14 cellular contexts compared by ENCODE assay signal in the genomic region with DNA sequence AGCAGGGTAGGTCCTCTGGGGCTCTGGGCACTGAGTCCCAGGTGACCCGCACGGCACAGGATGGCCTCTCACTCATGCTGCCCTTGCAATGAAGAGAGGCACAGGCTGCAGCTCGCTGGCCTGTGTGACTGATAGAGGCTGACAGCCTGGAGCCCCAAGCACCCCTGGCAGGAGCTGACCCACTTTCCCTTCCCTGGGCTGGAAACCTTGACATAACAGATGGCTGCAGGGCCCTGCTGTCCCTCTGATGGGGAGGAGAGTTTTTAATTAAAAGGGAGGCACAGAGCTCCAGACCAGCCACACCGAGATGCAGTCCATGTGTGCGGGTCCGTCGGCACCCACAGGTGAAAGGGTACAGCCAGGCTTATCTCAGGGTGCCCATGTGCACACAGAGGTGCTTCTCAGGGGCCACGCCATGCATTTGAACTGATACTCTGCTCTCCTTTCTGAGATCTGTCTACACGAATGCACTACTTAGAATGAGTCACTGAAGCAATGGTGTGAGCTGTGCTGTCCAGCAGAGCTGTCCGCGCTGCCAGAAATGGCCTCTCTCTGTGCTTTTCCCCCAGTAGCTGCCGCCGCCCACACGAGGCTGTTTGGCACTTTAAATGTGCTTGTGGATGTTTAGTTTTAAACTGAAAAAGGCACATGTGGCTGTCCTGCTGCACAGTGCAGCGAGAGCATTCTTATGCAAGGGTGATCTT.
A peak's percentile ranks its signal among the peaks of the same experiment; 100 is the strongest.
DNase-seq lines count a peak whose midpoint lies in the region; ATAC-seq and TF ChIP-seq lines count a peak whose summit lies in the region.
"Had no signal": no experiment of that assay in that cellular context is flagged by ENCODE, and none has a peak within 500 bp of the region (broad histone marks: within the 10 kb centered on the region; RNA-seq: fewer than 3 reads in every experiment).

No MANE protein-coding gene starts in this region.

- TF ChIP-seq CTCF in WERI-Rb-1 (IDR thresholded peaks at IDR 0.05; ENCODE audit: low read depth, low read length) = no peak
- no peak for TF ChIP-seq CTCF in gastroesophageal sphincter (IDR thresholded peaks at IDR 0.05)
- TF ChIP-seq CTCF in colonic mucosa (IDR thresholded peaks at IDR 0.05) = no peak

- H3K27ac ChIP-seq in WERI-Rb-1 (no peak overlapping the region), gastroesophageal sphincter (peak overlapping the region in 2 of 4 donors; percentile 8 to 24), colonic mucosa (no peak overlapping the region)
- H3K27ac ChIP-seq: parathyroid adenoma had no signal

- WGBS in gastroesophageal sphincter (ENCODE audit: low coverage in 1 of 2), 2 donors = 30 to 35% methylated on average over 7 to 13 of the region's 15 CpGs

- TF ChIP-seq POLR2A in gastroesophageal sphincter (IDR thresholded peaks at IDR 0.05) = no peak

- no peak for TF ChIP-seq EP300 in gastroesophageal sphincter (IDR thresholded peaks at IDR 0.05)

- H3K4me3 ChIP-seq in WERI-Rb-1 (ENCODE audit: low read depth, low read length) = no peak overlapping the region
- no peak overlapping the region for H3K4me3 ChIP-seq in gastroesophageal sphincter
- H3K4me3 ChIP-seq in colonic mucosa = no peak overlapping the region

- ATAC-seq in gastroesophageal sphincter (peak; percentile 86), HG02884 (IDR thresholded peaks at IDR 0.05; ENCODE audit: unreplicated experiment) (no peak)
- ATAC-seq: activated T-helper 17 cell treated with anti-CD3 and anti-CD28 coated beads, Interleukin-2, amount 50 U/mL, for 72 hours; WTC11 had no signal

- intact Hi-C loops in posterior vena cava (cut with DNase I) = no loop called here
- intact Hi-C loops in colonic mucosa (cut with DNase I) = no loop called here

- H3K36me3 ChIP-seq in WERI-Rb-1 (no peaks in the 10 kb centered on the region), gastroesophageal sphincter (no peaks in the 10 kb centered on the region), colonic mucosa (no peaks in the 10 kb centered on the region)

- H3K27me3 ChIP-seq in WERI-Rb-1 (ENCODE audit: insufficient read depth, low read depth, severe bottlenecking) = no peaks in the 10 kb centered on the region
- H3K27me3 ChIP-seq in gastroesophageal sphincter = peaks cover 18% of the 10 kb centered on the region
- H3K27me3 ChIP-seq in colonic mucosa = no peaks in the 10 kb centered on the region

- H3K9me3 ChIP-seq in WERI-Rb-1 (ENCODE audit: severe bottlenecking) = no peaks in the 10 kb centered on the region
- no peaks in the 10 kb centered on the region for H3K9me3 ChIP-seq in gastroesophageal sphincter
- H3K9me3 ChIP-seq in colonic mucosa = no peaks in the 10 kb centered on the region

- H3K4me1 ChIP-seq in gastroesophageal sphincter (peaks cover 0 to 37% (median 16%) of the 10 kb centered on the region in 3 donors), colonic mucosa (no peaks in the 10 kb centered on the region)
- H3K4me1 ChIP-seq: parathyroid adenoma had no signal

- DNase-seq in EL = peak; percentile 60
- DNase-seq in WERI-Rb-1 = peak; percentile 82
- DNase-seq in posterior vena cava (ENCODE audit: low spot score) = peak; percentile 89
- DNase-seq in NCI-H510A (lab: John Stamatoyannopoulos, UW) = no peak
- DNase-seq in NCI-H2227 (lab: John Stamatoyannopoulos, UW; ENCODE audit: unreplicated experiment) = no peak
- no peak for DNase-seq in colonic mucosa
- DNase-seq: effector CD8-positive, alpha-beta T cell; NCI-H2107; SHP77 had no signal

- H3K9ac ChIP-seq in colonic mucosa (ENCODE audit: low read depth in 2 of 2, low read length in 2 of 2) = no peak overlapping the region
- H3K9ac ChIP-seq: parathyroid adenoma had no signal

Comparison
In these comparisons a context has a peak if more than half of its experiments do, and no peak if none do; other contexts are left out.
1. DNase-seq: peak in EL (single experiment), WERI-Rb-1 (single experiment) and posterior vena cava (single experiment); none in NCI-H510A (single experiment), NCI-H2227 (single experiment) and colonic mucosa (single experiment).